ENCODE assay signal across 21 cellular contexts in genomic region chr7:50272808-50273207, GRCh38. TPM values are rescaled to one million over a fixed set of nuclear protein-coding genes. Genes with fewer than 3 reads are reported as not detected.
DNase-seq lines count a peak whose midpoint lies in the region; ATAC-seq and TF ChIP-seq lines count a peak whose summit lies in the region.
"Had no signal": no experiment of that assay in that cellular context is flagged by ENCODE, and none has a peak within 500 bp of the region (broad histone marks: within the 10 kb centered on the region; RNA-seq: fewer than 3 reads in every experiment).

No MANE protein-coding gene starts in this region.

- peaks cover 7% of the 10 kb centered on the region for H3K9me3 ChIP-seq in BLaER1
- H3K9me3 ChIP-seq in osteoblast (ENCODE audit: low read depth, low read length): no peaks in the 10 kb centered on the region
- no peaks in the 10 kb centered on the region for H3K9me3 ChIP-seq in upper lobe of left lung
- H3K9me3 ChIP-seq: Caco-2, esophagus squamous epithelium had no signal

- H3K79me2 ChIP-seq in osteoblast (ENCODE audit: insufficient read depth, low read length): no peaks in the 10 kb centered on the region

- peak overlapping the region; percentile 77 for H3K4me2 ChIP-seq in BLaER1
- H3K4me2 ChIP-seq in osteoblast (ENCODE audit: insufficient read depth, low read length): no peak overlapping the region
- H3K4me2 ChIP-seq: neural progenitor cell had no signal

- no peak for TF ChIP-seq POLR2A in upper lobe of left lung (IDR thresholded peaks at IDR 0.05)

- no peak overlapping the region for H2AFZ ChIP-seq in osteoblast (ENCODE audit: low read length)
- H2AFZ ChIP-seq: neural progenitor cell had no signal

- H3K4me1 ChIP-seq in BLaER1 (peaks cover 92% of the 10 kb centered on the region), osteoblast (ENCODE audit: insufficient read depth, low read length) (no peaks in the 10 kb centered on the region), upper lobe of left lung (peaks cover 0 to 1% (median 0%) of the 10 kb centered on the region in 4 donors)
- H3K4me1 ChIP-seq: Caco-2, neural progenitor cell had no signal

- TF ChIP-seq CTCF in osteoblast (IDR thresholded peaks at IDR 0.05; ENCODE audit: extremely low read depth, low read depth, low read length) (no peak), upper lobe of left lung (IDR thresholded peaks at IDR 0.05) (no peak)

- H3K4me3 ChIP-seq in BLaER1: no peak overlapping the region
- no peak overlapping the region for H3K4me3 ChIP-seq in osteoblast (ENCODE audit: insufficient read depth, low read length)
- no peak overlapping the region for H3K4me3 ChIP-seq in upper lobe of left lung
- H3K4me3 ChIP-seq: esophagus squamous epithelium, neural progenitor cell had no signal

- no peaks in the 10 kb centered on the region for H4K20me1 ChIP-seq in BLaER1
- no peaks in the 10 kb centered on the region for H4K20me1 ChIP-seq in osteoblast (ENCODE audit: insufficient read depth, low read length)

- H3K27me3 ChIP-seq in BLaER1: no peaks in the 10 kb centered on the region
- no peaks in the 10 kb centered on the region for H3K27me3 ChIP-seq in osteoblast (ENCODE audit: insufficient read depth, low read length)
- H3K27me3 ChIP-seq in upper lobe of left lung: no peaks in the 10 kb centered on the region
- H3K27me3 ChIP-seq: esophagus squamous epithelium, neural progenitor cell had no signal

- no peak overlapping the region for H3K9ac ChIP-seq in BLaER1
- H3K9ac ChIP-seq: neural progenitor cell had no signal

- DNase-seq in osteoblast (ENCODE audit: insufficient read length, low spot score, missing footprints) (no peak), OCI-M2 (lab: John Stamatoyannopoulos, UW; ENCODE audit: unreplicated experiment) (no peak), upper lobe of left lung (no peak)
- DNase-seq: activated CD4-positive, CD25-positive, alpha-beta regulatory T cell; activated CD8-positive, alpha-beta memory T cell treated with anti-CD3 and anti-CD28 coated beads, Interleukin-2, amount 50 U/mL, for 4 hours; activated naive CD4-positive, alpha-beta T cell treated with anti-CD3 and anti-CD28 coated beads, Interleukin-2, amount 50 U/mL, for 16 hours; Caco-2; esophagus squamous epithelium; GF-D8; head of caudate nucleus; mesenchymal stem cell; NCI-H774; substantia nigra; T-helper 1 cell had no signal

- no peak for TF ChIP-seq EP300 in upper lobe of left lung (IDR thresholded peaks at IDR 0.05)

- H3K27ac ChIP-seq in BLaER1 (no peak overlapping the region), osteoblast (ENCODE audit: low read depth, low read length) (no peak overlapping the region), upper lobe of left lung (no peak overlapping the region)
- H3K27ac ChIP-seq: esophagus squamous epithelium, neural progenitor cell had no signal

- H3K36me3 ChIP-seq in BLaER1 (no peaks in the 10 kb centered on the region), osteoblast (ENCODE audit: insufficient read depth, low read length) (no peaks in the 10 kb centered on the region), upper lobe of left lung (no peaks in the 10 kb centered on the region)
- H3K36me3 ChIP-seq: esophagus squamous epithelium, neural progenitor cell had no signal

- peak; percentile 23 for ATAC-seq in GM18520 (IDR thresholded peaks at IDR 0.05; ENCODE audit: unreplicated experiment)
- ATAC-seq in GM21786 (IDR thresholded peaks at IDR 0.05; ENCODE audit: unreplicated experiment): peak; percentile 34
- peak; percentile 68 for ATAC-seq in HG03571 (IDR thresholded peaks at IDR 0.05; ENCODE audit: unreplicated experiment)
- ATAC-seq in upper lobe of left lung (ENCODE audit: low FRiP score in 2 of 2): no peak
- ATAC-seq in HG03442 (IDR thresholded peaks at IDR 0.05; ENCODE audit: unreplicated experiment): no peak
- ATAC-seq: HepG2 had no signal

- WGBS in upper lobe of left lung, 2 donors: 62 to 73% methylated on average over 3 of the region's 3 CpGs

RNA-seq across cellular contexts. Expression of gene IKZF1, which starts 31.7 kb away (rescaled TPM):
- under 0.01 TPM in 1 of 2 replicates, not detected in the other for total RNA-seq in osteoblast
- 10 to 100 TPM; 33.8 to 65.1 (median 49.8) TPM for total RNA-seq in upper lobe of left lung
- total RNA-seq: Caco-2, HepG2 had no signal

Comparison
In these comparisons a context has a peak if more than half of its experiments do, and no peak if none do; other contexts are left out.
1. ATAC-seq: peak in GM18520 (single experiment), GM21786 (single experiment) and HG03571 (single experiment); none in upper lobe of left lung (0 of 2) and HG03442 (single experiment).
2. RNA of gene IKZF1, which starts 31.7 kb away (total RNA-seq): 33.8 to 65.1 TPM in upper lobe of left lung; under 0.01 TPM in osteoblast; every median in the first group is over 10 times any median in the second.